Comparison of ENCODE assay signal across 13 cellular contexts in the genomic region with DNA sequence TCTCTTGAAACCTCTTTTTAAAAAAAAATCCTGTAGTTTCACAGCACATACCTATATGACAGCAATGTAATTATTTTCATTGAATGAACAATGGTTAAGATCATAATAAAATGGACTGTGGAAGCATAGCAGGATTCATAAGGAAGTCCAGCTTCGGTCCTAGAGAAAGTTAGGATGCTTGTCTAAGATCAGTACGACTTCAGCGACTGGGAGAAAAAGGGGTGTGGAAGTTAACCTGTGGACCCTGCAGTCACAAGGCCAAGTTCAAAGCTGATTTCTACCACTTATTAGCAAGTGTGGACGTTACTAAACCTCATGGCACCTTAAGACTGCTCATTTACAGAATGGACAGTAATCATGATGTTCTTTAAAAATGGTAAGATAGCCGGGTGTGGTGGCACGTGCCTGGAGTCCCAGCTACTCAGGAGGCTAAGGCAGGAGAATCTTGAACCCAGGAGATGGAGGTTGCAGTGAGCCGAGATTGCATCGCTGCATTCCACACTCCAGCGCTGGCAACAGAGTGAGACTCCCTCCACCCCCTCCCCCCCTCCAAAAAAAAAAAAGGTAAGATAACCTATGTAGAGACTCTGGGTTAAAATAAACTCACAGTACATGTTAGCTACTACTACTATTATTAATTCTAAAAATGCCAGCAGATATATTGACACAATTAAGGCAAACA.
DNase-seq lines count a peak whose midpoint lies in the region; TF ChIP-seq lines count a peak whose summit lies in the region.
"Had no signal": no experiment of that assay in that cellular context is flagged by ENCODE, and none has a peak within 500 bp of the region (broad histone marks: within the 10 kb centered on the region; RNA-seq: fewer than 3 reads in every experiment).

No MANE protein-coding gene starts in this region.

- no peak for TF ChIP-seq CTCF in esophagus muscularis mucosa (IDR thresholded peaks at IDR 0.05)
- TF ChIP-seq CTCF in parathyroid adenoma (IDR thresholded peaks at IDR 0.05): no peak
- no peak for TF ChIP-seq CTCF in suprapubic skin (IDR thresholded peaks at IDR 0.05)

- 74% methylated on average over 9 of the region's 9 CpGs for WGBS in esophagus muscularis mucosa
- WGBS in suprapubic skin: 75% methylated on average over 9 of the region's 9 CpGs

- no peak overlapping the region for H3K9ac ChIP-seq in parathyroid adenoma

- TF ChIP-seq POLR2A in esophagus muscularis mucosa (IDR thresholded peaks at IDR 0.05; ENCODE audit: low read depth) (no peak), suprapubic skin (IDR thresholded peaks at IDR 0.05) (no peak)

- no peaks in the 10 kb centered on the region for H3K27me3 ChIP-seq in SJCRH30
- no peaks in the 10 kb centered on the region for H3K27me3 ChIP-seq in esophagus muscularis mucosa
- no peaks in the 10 kb centered on the region for H3K27me3 ChIP-seq in parathyroid adenoma (ENCODE audit: control insufficient read depth, insufficient read depth, low read length)
- peaks cover 4% of the 10 kb centered on the region for H3K27me3 ChIP-seq in suprapubic skin

- no peaks in the 10 kb centered on the region for H3K79me2 ChIP-seq in parathyroid adenoma

- peak overlapping the region; percentile 60 for H2AFZ ChIP-seq in parathyroid adenoma

- peak overlapping the region; percentile 87 for H3K27ac ChIP-seq in SJCRH30
- peak overlapping the region in 1 of 4 donors; percentile 10 for H3K27ac ChIP-seq in esophagus muscularis mucosa (replicated peaks in 1 of 4)
- no peak overlapping the region for H3K27ac ChIP-seq in parathyroid adenoma
- H3K27ac ChIP-seq in suprapubic skin: no peak overlapping the region

- 0 out of 2 replicates have a peak, but pooled peaks cover 3% of the 10 kb centered on the region for H3K4me1 ChIP-seq in SJCRH30
- peaks cover 12 to 60% (median 54%) of the 10 kb centered on the region in 4 donors for H3K4me1 ChIP-seq in esophagus muscularis mucosa
- no peaks in the 10 kb centered on the region for H3K4me1 ChIP-seq in parathyroid adenoma
- H3K4me1 ChIP-seq in suprapubic skin: peaks cover 7% of the 10 kb centered on the region

- DNase-seq in NCI-H1417 (lab: John Stamatoyannopoulos, UW) (peak in 2 of 3 experiments; percentile 25 to 64), NCI-H1417 treated with DMSO at 0.1 percent for 48 hours (lab: John Stamatoyannopoulos, UW) (no peak), SJCRH30 (no peak), esophagus muscularis mucosa (ENCODE audit: extremely low spot score) (no peak), SIG-M5 (lab: John Stamatoyannopoulos, UW) (no peak), suprapubic skin (ENCODE audit: low spot score in 2 of 2) (no peak), NCI-H1436 treated with DMSO at 0.1 percent for 48 hours (lab: John Stamatoyannopoulos, UW) (no peak)
- DNase-seq: foreskin fibroblast, HCEC 1CT, islet precursor cell, Kasumi-1, Right ventricle myocardium superior had no signal

- H3K36me3 ChIP-seq in SJCRH30 (no peaks in the 10 kb centered on the region), esophagus muscularis mucosa (peaks cover 0 to 6% (median 0%) of the 10 kb centered on the region in 4 donors), parathyroid adenoma (ENCODE audit: control insufficient read depth, insufficient read depth, low read length) (no peaks in the 10 kb centered on the region), suprapubic skin (no peaks in the 10 kb centered on the region)

- no peak for TF ChIP-seq EP300 in esophagus muscularis mucosa (IDR thresholded peaks at IDR 0.05)
- TF ChIP-seq EP300 in suprapubic skin (IDR thresholded peaks at IDR 0.05): no peak

- intact Hi-C loops in esophagus muscularis mucosa (cut with DNase I): no loop called here

- H3K4me3 ChIP-seq in SJCRH30 (peak overlapping the region; percentile 64), esophagus muscularis mucosa (peak overlapping the region; percentile 29 to 51 (median 33)), parathyroid adenoma (ENCODE audit: low read depth, low read length) (no peak overlapping the region), suprapubic skin (no peak overlapping the region)

- no peak overlapping the region for H3K4me2 ChIP-seq in parathyroid adenoma (ENCODE audit: low read length)

- H3K9me3 ChIP-seq in SJCRH30 (replicated peaks) (no peaks in the 10 kb centered on the region), esophagus muscularis mucosa (no peaks in the 10 kb centered on the region), parathyroid adenoma (ENCODE audit: control insufficient read depth, low read length) (no peaks in the 10 kb centered on the region), suprapubic skin (no peaks in the 10 kb centered on the region)

Comparison
In these comparisons a context has a peak if more than half of its experiments do, and no peak if none do; other contexts are left out.
1. DNase-seq: peak in NCI-H1417 (2 of 3); none in NCI-H1417 treated with DMSO at 0.1 percent for 48 hours (single experiment), SJCRH30 (0 of 2), esophagus muscularis mucosa (single experiment), SIG-M5 (single experiment), suprapubic skin (0 of 2) and NCI-H1436 treated with DMSO at 0.1 percent for 48 hours (single experiment).
2. H3K4me3 ChIP-seq: peak in SJCRH30 (single experiment) and esophagus muscularis mucosa (4 of 4); none in parathyroid adenoma (single experiment) and suprapubic skin (single experiment).